ENCODE assay signal across 13 cellular contexts in genomic region chr6:157229219-157229607, GRCh38.
DNase-seq lines count a peak whose midpoint lies in the region; ATAC-seq and TF ChIP-seq lines count a peak whose summit lies in the region.
"Had no signal": no experiment of that assay in that cellular context is flagged by ENCODE, and none has a peak within 500 bp of the region (broad histone marks: within the 10 kb centered on the region; RNA-seq: fewer than 3 reads in every experiment).

No MANE protein-coding gene starts in this region.

- H3K27ac Mint-ChIP-seq in WTC11 (no peak overlapping the region), osteocyte (ENCODE audit: unreplicated experiment) (no peak overlapping the region)
- H3K27ac Mint-ChIP-seq: CD8-positive, alpha-beta T cell; natural killer cell treated with Interleukin-12 subunit alpha and Interleukin-12 subunit beta and Interleukin-15 and Interleukin-18, amount 100 ng/mL, for 72 hours had no signal

- H3K36me3 ChIP-seq in thoracic aorta = no peaks in the 10 kb centered on the region
- H3K36me3 ChIP-seq: breast epithelium had no signal

- CTCF ChIA-PET in WTC11 (lab: Charles Lee) = interaction anchor here (0.7 to 2.0 kb wide), 4 partner anchors 10 to 45 kb away, joined by 3 to 5 read pairs (median 4); no protein-coding TSS in a partner anchor

- H3K27ac ChIP-seq in thoracic aorta = peak overlapping the region; percentile 62 to 75

- no peaks in the 10 kb centered on the region for H3K36me3 Mint-ChIP-seq in WTC11
- no peaks in the 10 kb centered on the region for H3K36me3 Mint-ChIP-seq in osteocyte (ENCODE audit: unreplicated experiment)
- H3K36me3 Mint-ChIP-seq: CD8-positive, alpha-beta T cell; natural killer cell treated with Interleukin-12 subunit alpha and Interleukin-12 subunit beta and Interleukin-15 and Interleukin-18, amount 100 ng/mL, for 72 hours had no signal

- no peaks in the 10 kb centered on the region for H3K27me3 ChIP-seq in thoracic aorta (replicated peaks; ENCODE audit: insufficient read depth)
- H3K27me3 ChIP-seq: breast epithelium had no signal

- H3K27me3 Mint-ChIP-seq in WTC11 (ENCODE audit: low read depth) (peaks cover 18% of the 10 kb centered on the region), osteocyte (ENCODE audit: unreplicated experiment) (peaks cover 5% of the 10 kb centered on the region)

- H3K4me1 ChIP-seq in thoracic aorta (ENCODE audit: control insufficient read depth in 1 of 2, low read depth in 2 of 2) = peaks cover 16 to 55% of the 10 kb centered on the region in 2 donors

- DNase-seq in cardiac septum (ENCODE audit: low spot score) = peak; percentile 56
- DNase-seq in Right ventricle myocardium superior = no peak
- DNase-seq in NCI-H146 (lab: John Stamatoyannopoulos, UW) = peak; percentile 98
- DNase-seq in WTC11 (ENCODE audit: low spot score) = no peak
- no peak for DNase-seq in thoracic aorta (ENCODE audit: low spot score)
- DNase-seq in GM19240 (ENCODE audit: insufficient read length, low spot score) = no peak
- DNase-seq in osteocyte (ENCODE audit: extremely low spot score, unreplicated experiment) = no peak
- DNase-seq: activated CD4-positive, alpha-beta T cell treated with anti-CD3 and anti-CD28 coated beads for 1 hour; CD8-positive, alpha-beta T cell; left cardiac atrium had no signal

- TF ChIP-seq CTCF in WTC11 (IDR thresholded peaks at IDR 0.05) (no peak), thoracic aorta (IDR thresholded peaks at IDR 0.05) (no peak), osteocyte (IDR thresholded peaks at IDR 0.05) (no peak)

- H3K4me1 Mint-ChIP-seq in WTC11 (peaks cover 25% of the 10 kb centered on the region), osteocyte (ENCODE audit: unreplicated experiment) (peaks cover 9% of the 10 kb centered on the region)

- no peaks in the 10 kb centered on the region for H3K9me3 ChIP-seq in thoracic aorta
- H3K9me3 ChIP-seq: breast epithelium had no signal

- H3K4me3 Mint-ChIP-seq in WTC11 (no peak overlapping the region), osteocyte (ENCODE audit: unreplicated experiment) (no peak overlapping the region)
- H3K4me3 Mint-ChIP-seq: CD8-positive, alpha-beta T cell; natural killer cell treated with Interleukin-12 subunit alpha and Interleukin-12 subunit beta and Interleukin-15 and Interleukin-18, amount 100 ng/mL, for 72 hours had no signal

- POLR2A ChIA-PET in WTC11 (lab: Charles Lee) = no interaction called here

- no peaks in the 10 kb centered on the region for H3K9me3 Mint-ChIP-seq in WTC11
- no peaks in the 10 kb centered on the region for H3K9me3 Mint-ChIP-seq in osteocyte (ENCODE audit: unreplicated experiment)
- H3K9me3 Mint-ChIP-seq: CD8-positive, alpha-beta T cell; natural killer cell treated with Interleukin-12 subunit alpha and Interleukin-12 subunit beta and Interleukin-15 and Interleukin-18, amount 100 ng/mL, for 72 hours had no signal

- ATAC-seq in Right ventricle myocardium superior (ENCODE audit: poor library complexity) = no peak
- ATAC-seq in WTC11 = peak; percentile 58
- no peak for ATAC-seq in thoracic aorta (ENCODE audit: insufficient number of reproducible peaks, low FRiP score, low read depth)
- no peak for ATAC-seq in HG03442 (IDR thresholded peaks at IDR 0.05; ENCODE audit: unreplicated experiment)
- ATAC-seq: CD8-positive, alpha-beta T cell; left cardiac atrium had no signal

- intact Hi-C loops in cardiac septum (cut with DNase I) = no loop called here
- intact Hi-C loops in Right ventricle myocardium superior (cut with DNase I) = no loop called here

- H3K4me3 ChIP-seq in thoracic aorta = no peak overlapping the region
- H3K4me3 ChIP-seq: breast epithelium had no signal

TF ChIP-seq in WTC11, 78 proteins besides CTCF, POLR2A, EP300 and RAD21:
- TF ChIP-seq E2F1 (CRISPR knock-in tag; IDR thresholded peaks at IDR 0.05) (no peak), NFE2L1 (CRISPR knock-in tag; IDR thresholded peaks at IDR 0.05) (no peak), JUN (CRISPR knock-in tag; IDR thresholded peaks at IDR 0.05) (no peak), E2F5 (CRISPR knock-in tag; IDR thresholded peaks at IDR 0.05) (no peak), MXD4 (CRISPR knock-in tag; IDR thresholded peaks at IDR 0.05; ENCODE audit: borderline replicate concordance) (no peak), NR1H2 (CRISPR knock-in tag; IDR thresholded peaks at IDR 0.05) (no peak), NR3C1 (CRISPR knock-in tag; conservative IDR thresholded peaks at IDR 0.05; ENCODE audit: low read depth) (no peak), MYBL2 (CRISPR knock-in tag; IDR thresholded peaks at IDR 0.05) (no peak), CBFB (CRISPR knock-in tag; IDR thresholded peaks at IDR 0.05; ENCODE audit: low read depth) (no peak), ZNF219 (CRISPR knock-in tag; IDR thresholded peaks at IDR 0.05; ENCODE audit: borderline replicate concordance) (no peak), CREB1 (CRISPR knock-in tag; IDR thresholded peaks at IDR 0.05) (no peak), GTF2I (CRISPR knock-in tag; conservative IDR thresholded peaks at IDR 0.05) (no peak)
- TF ChIP-seq, protein P1, sequence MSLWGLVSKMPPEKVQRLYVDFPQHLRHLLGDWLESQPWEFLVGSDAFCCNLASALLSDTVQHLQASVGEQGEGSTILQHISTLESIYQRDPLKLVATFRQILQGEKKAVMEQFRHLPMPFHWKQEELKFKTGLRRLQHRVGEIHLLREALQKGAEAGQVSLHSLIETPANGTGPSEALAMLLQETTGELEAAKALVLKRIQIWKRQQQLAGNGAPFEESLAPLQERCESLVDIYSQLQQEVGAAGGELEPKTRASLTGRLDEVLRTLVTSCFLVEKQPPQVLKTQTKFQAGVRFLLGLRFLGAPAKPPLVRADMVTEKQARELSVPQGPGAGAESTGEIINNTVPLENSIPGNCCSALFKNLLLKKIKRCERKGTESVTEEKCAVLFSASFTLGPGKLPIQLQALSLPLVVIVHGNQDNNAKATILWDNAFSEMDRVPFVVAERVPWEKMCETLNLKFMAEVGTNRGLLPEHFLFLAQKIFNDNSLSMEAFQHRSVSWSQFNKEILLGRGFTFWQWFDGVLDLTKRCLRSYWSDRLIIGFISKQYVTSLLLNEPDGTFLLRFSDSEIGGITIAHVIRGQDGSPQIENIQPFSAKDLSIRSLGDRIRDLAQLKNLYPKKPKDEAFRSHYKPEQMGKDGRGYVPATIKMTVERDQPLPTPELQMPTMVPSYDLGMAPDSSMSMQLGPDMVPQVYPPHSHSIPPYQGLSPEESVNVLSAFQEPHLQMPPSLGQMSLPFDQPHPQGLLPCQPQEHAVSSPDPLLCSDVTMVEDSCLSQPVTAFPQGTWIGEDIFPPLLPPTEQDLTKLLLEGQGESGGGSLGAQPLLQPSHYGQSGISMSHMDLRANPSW (CRISPR knock-in tag; conservative IDR thresholded peaks at IDR 0.05; ENCODE audit: low read depth) = no peak
- TF ChIP-seq, protein P2, sequence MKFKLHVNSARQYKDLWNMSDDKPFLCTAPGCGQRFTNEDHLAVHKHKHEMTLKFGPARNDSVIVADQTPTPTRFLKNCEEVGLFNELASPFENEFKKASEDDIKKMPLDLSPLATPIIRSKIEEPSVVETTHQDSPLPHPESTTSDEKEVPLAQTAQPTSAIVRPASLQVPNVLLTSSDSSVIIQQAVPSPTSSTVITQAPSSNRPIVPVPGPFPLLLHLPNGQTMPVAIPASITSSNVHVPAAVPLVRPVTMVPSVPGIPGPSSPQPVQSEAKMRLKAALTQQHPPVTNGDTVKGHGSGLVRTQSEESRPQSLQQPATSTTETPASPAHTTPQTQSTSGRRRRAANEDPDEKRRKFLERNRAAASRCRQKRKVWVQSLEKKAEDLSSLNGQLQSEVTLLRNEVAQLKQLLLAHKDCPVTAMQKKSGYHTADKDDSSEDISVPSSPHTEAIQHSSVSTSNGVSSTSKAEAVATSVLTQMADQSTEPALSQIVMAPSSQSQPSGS (CRISPR knock-in tag; IDR thresholded peaks at IDR 0.05; ENCODE audit: borderline replicate concordance, low read depth) = no peak

Comparison
In these comparisons a context has a peak if more than half of its experiments do, and no peak if none do; other contexts are left out.
1. DNase-seq: peak in cardiac septum (single experiment) and NCI-H146 (single experiment); none in Right ventricle myocardium superior (single experiment), WTC11 (single experiment), thoracic aorta (single experiment), GM19240 (single experiment) and osteocyte (single experiment).